17 cellular contexts compared by ENCODE assay signal in genomic region chr10:106815427-106816043, GRCh38.
A peak's percentile ranks its signal among the peaks of the same experiment; 100 is the strongest.
DNase-seq lines count a peak whose midpoint lies in the region; ATAC-seq lines count a peak whose summit lies in the region.
"Had no signal": no experiment of that assay in that cellular context is flagged by ENCODE, and none has a peak within 500 bp of the region (broad histone marks: within the 10 kb centered on the region; RNA-seq: fewer than 3 reads in every experiment).

No MANE protein-coding gene starts in this region.

- H3K79me1 ChIP-seq in mesendoderm (ENCODE audit: low read length), result no peaks in the 10 kb centered on the region

- ATAC-seq in GM19035 (IDR thresholded peaks at IDR 0.05; ENCODE audit: unreplicated experiment), result peak; percentile 58
- ATAC-seq in HG02943 (IDR thresholded peaks at IDR 0.05; ENCODE audit: low read depth, unreplicated experiment), result peak; percentile 55
- ATAC-seq in GM19351 (IDR thresholded peaks at IDR 0.05; ENCODE audit: unreplicated experiment), result no peak
- ATAC-seq: activated CD8-positive, alpha-beta T cell treated with anti-CD3 and anti-CD28 coated beads, Interleukin-2, amount 10 ng/mL, durations not matched to agents 7 days and 5 days; esophagus mucosa; stimulated activated memory B cell treated with anti-CD40 and anti-IgM and Interleukin-4, amounts not matched to agents 10 μg/mL and 1 μg/mL and 100 μg/mL, for 72 hours had no signal

- H3K4ac ChIP-seq in mesendoderm (ENCODE audit: low read depth, low read length), result no peak overlapping the region

- no peak overlapping the region for H4K8ac ChIP-seq in mesendoderm (ENCODE audit: low read depth, low read length)

- H3K79me2 ChIP-seq in mesendoderm (ENCODE audit: control insufficient read depth, insufficient read depth, low read length), result no peaks in the 10 kb centered on the region

- H3K9ac ChIP-seq in mesendoderm (ENCODE audit: low read length), result no peak overlapping the region

- no peaks in the 10 kb centered on the region for H3K4me1 ChIP-seq in mesendoderm (ENCODE audit: control insufficient read depth, low read depth, low read length)
- H3K4me1 ChIP-seq: transverse colon had no signal

- CTCF ChIA-PET in activated CD4-positive, alpha-beta memory T cell treated with anti-CD3 and anti-CD28 coated beads, Interleukin-2, amount 10 ng/mL, durations not matched to agents 7 days and 5 days (lab: Charles Lee), result no interaction called here

- H2AK5ac ChIP-seq in mesendoderm (ENCODE audit: low read length), result no peak overlapping the region

- no peak overlapping the region for H2BK15ac ChIP-seq in mesendoderm (replicated peaks; ENCODE audit: low read depth)

- no peak overlapping the region for H3K4me3 Mint-ChIP-seq in activated CD4-positive, alpha-beta memory T cell treated with anti-CD3 and anti-CD28 coated beads, Interleukin-2, amount 10 ng/mL, durations not matched to agents 7 days and 5 days
- H3K4me3 Mint-ChIP-seq: activated CD8-positive, alpha-beta T cell treated with anti-CD3 and anti-CD28 coated beads, Interleukin-2, amount 10 ng/mL, durations not matched to agents 7 days and 5 days; stimulated activated memory B cell treated with anti-CD40 and anti-IgM and Interleukin-4, amounts not matched to agents 10 μg/mL and 1 μg/mL and 100 μg/mL, for 72 hours had no signal

- H3K4me3 ChIP-seq in mesendoderm (ENCODE audit: low read length), result no peak overlapping the region
- H3K4me3 ChIP-seq: spleen, transverse colon had no signal

- no peaks in the 10 kb centered on the region for H3K9me3 Mint-ChIP-seq in activated CD4-positive, alpha-beta memory T cell treated with anti-CD3 and anti-CD28 coated beads, Interleukin-2, amount 10 ng/mL, durations not matched to agents 7 days and 5 days
- H3K9me3 Mint-ChIP-seq: stimulated activated memory B cell treated with anti-CD40 and anti-IgM and Interleukin-4, amounts not matched to agents 10 μg/mL and 1 μg/mL and 100 μg/mL, for 72 hours had no signal

- no peak overlapping the region for H3K27ac ChIP-seq in mesendoderm (ENCODE audit: low read depth, low read length)
- H3K27ac ChIP-seq: C4-2B, spleen, transverse colon had no signal

- POLR2A ChIA-PET in activated CD4-positive, alpha-beta memory T cell treated with anti-CD3 and anti-CD28 coated beads, Interleukin-2, amount 10 ng/mL, durations not matched to agents 7 days and 5 days (lab: Charles Lee), result no interaction called here

- no peak overlapping the region for H2BK120ac ChIP-seq in mesendoderm (ENCODE audit: low read depth, low read length)

- H3K27me3 Mint-ChIP-seq in activated CD4-positive, alpha-beta memory T cell treated with anti-CD3 and anti-CD28 coated beads, Interleukin-2, amount 10 ng/mL, durations not matched to agents 7 days and 5 days, result no peaks in the 10 kb centered on the region
- H3K27me3 Mint-ChIP-seq: stimulated activated memory B cell treated with anti-CD40 and anti-IgM and Interleukin-4, amounts not matched to agents 10 μg/mL and 1 μg/mL and 100 μg/mL, for 72 hours had no signal

- H3K27ac Mint-ChIP-seq in activated CD4-positive, alpha-beta memory T cell treated with anti-CD3 and anti-CD28 coated beads, Interleukin-2, amount 10 ng/mL, durations not matched to agents 7 days and 5 days, result no peak overlapping the region
- H3K27ac Mint-ChIP-seq: activated CD8-positive, alpha-beta T cell treated with anti-CD3 and anti-CD28 coated beads, Interleukin-2, amount 10 ng/mL, durations not matched to agents 7 days and 5 days; stimulated activated memory B cell treated with anti-CD40 and anti-IgM and Interleukin-4, amounts not matched to agents 10 μg/mL and 1 μg/mL and 100 μg/mL, for 72 hours had no signal

- H2BK5ac ChIP-seq in mesendoderm (ENCODE audit: low read length), result no peak overlapping the region

- H3K4me1 Mint-ChIP-seq in activated CD4-positive, alpha-beta memory T cell treated with anti-CD3 and anti-CD28 coated beads, Interleukin-2, amount 10 ng/mL, durations not matched to agents 7 days and 5 days, result peaks cover 31% of the 10 kb centered on the region
- H3K4me1 Mint-ChIP-seq: stimulated activated memory B cell treated with anti-CD40 and anti-IgM and Interleukin-4, amounts not matched to agents 10 μg/mL and 1 μg/mL and 100 μg/mL, for 72 hours had no signal

- no peaks in the 10 kb centered on the region for H3K36me3 ChIP-seq in mesendoderm (ENCODE audit: control insufficient read depth, insufficient read depth, low read length)
- H3K36me3 ChIP-seq: spleen, transverse colon had no signal

- no peak overlapping the region for H3K4me2 ChIP-seq in mesendoderm (ENCODE audit: low read length)

- H3K56ac ChIP-seq in mesendoderm (ENCODE audit: low read length), result no peak overlapping the region

- no CpG with 5 or more reads among the region's 3 CpGs for WGBS in mesendoderm (ENCODE audit: extremely low coverage, insufficient coverage, low lambda C conversion rate)

- H3K36me3 Mint-ChIP-seq in activated CD4-positive, alpha-beta memory T cell treated with anti-CD3 and anti-CD28 coated beads, Interleukin-2, amount 10 ng/mL, durations not matched to agents 7 days and 5 days (ENCODE audit: low read depth), result no peaks in the 10 kb centered on the region
- H3K36me3 Mint-ChIP-seq: stimulated activated memory B cell treated with anti-CD40 and anti-IgM and Interleukin-4, amounts not matched to agents 10 μg/mL and 1 μg/mL and 100 μg/mL, for 72 hours had no signal

- H3K23ac ChIP-seq in mesendoderm (ENCODE audit: low read length), result no peak overlapping the region

- no peak overlapping the region for H4K5ac ChIP-seq in mesendoderm (ENCODE audit: low read length)

- no peak overlapping the region for H3K18ac ChIP-seq in mesendoderm (ENCODE audit: low read length)

- no peaks in the 10 kb centered on the region for H3K27me3 ChIP-seq in mesendoderm (ENCODE audit: insufficient read depth, low read length, poor library complexity)
- H3K27me3 ChIP-seq: spleen, transverse colon had no signal

- peak; percentile 64 for DNase-seq in NOMO-1 treated with DMSO at 0.1 percent for 48 hours (lab: John Stamatoyannopoulos, UW; ENCODE audit: unreplicated experiment)
- DNase-seq in mesendoderm, result no peak
- no peak for DNase-seq in activated CD4-positive, alpha-beta memory T cell treated with anti-CD3 and anti-CD28 coated beads, Interleukin-2, amount 10 ng/mL, durations not matched to agents 7 days and 5 days
- DNase-seq in activated CD4-positive, alpha-beta T cell treated with anti-CD3 and anti-CD28 coated beads for 4 hours, result no peak
- DNase-seq: activated CD8-positive, alpha-beta T cell treated with anti-CD3 and anti-CD28 coated beads, Interleukin-2, amount 10 ng/mL, durations not matched to agents 7 days and 5 days; dermis blood vessel endothelial cell; DMS153; MM.1S; NCI-H526 treated with DMSO at 0.1 percent for 48 hours; spleen had no signal
